1 cellular context compared by ENCODE assay signal in genomic region chr9:130171226-130172148, GRCh38.
TF ChIP-seq lines count a peak whose summit lies in the region.

No MANE protein-coding gene starts in this region.

TF ChIP-seq in K562, 482 proteins besides CTCF, POLR2A, EP300 and RAD21 (continued from another document):
- TF ChIP-seq, protein P1, sequence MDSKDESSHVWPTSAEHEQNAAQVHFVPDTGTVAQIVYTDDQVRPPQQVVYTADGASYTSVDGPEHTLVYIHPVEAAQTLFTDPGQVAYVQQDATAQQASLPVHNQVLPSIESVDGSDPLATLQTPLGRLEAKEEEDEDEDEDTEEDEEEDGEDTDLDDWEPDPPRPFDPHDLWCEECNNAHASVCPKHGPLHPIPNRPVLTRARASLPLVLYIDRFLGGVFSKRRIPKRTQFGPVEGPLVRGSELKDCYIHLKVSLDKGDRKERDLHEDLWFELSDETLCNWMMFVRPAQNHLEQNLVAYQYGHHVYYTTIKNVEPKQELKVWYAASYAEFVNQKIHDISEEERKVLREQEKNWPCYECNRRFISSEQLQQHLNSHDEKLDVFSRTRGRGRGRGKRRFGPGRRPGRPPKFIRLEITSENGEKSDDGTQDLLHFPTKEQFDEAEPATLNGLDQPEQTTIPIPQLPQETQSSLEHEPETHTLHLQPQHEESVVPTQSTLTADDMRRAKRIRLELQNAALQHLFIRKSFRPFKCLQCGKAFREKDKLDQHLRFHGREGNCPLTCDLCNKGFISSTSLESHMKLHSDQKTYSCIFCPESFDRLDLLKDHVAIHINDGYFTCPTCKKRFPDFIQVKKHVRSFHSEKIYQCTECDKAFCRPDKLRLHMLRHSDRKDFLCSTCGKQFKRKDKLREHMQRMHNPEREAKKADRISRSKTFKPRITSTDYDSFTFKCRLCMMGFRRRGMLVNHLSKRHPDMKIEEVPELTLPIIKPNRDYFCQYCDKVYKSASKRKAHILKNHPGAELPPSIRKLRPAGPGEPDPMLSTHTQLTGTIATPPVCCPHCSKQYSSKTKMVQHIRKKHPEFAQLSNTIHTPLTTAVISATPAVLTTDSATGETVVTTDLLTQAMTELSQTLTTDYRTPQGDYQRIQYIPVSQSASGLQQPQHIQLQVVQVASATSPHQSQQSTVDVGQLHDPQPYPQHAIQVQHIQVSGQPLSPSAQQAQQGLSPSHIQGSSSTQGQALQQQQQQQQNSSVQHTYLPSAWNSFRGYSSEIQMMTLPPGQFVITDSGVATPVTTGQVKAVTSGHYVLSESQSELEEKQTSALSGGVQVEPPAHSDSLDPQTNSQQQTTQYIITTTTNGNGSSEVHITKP (IDR thresholded peaks at IDR 0.05; ENCODE audit: partially characterized antibody), result peak; percentile 84
- no peak for TF ChIP-seq PTRF (tag; IDR thresholded peaks at IDR 0.05)
- TF ChIP-seq RBFOX2 (IDR thresholded peaks at IDR 0.05; ENCODE audit: low read depth, low read length), result peak; percentile 41; the same call in 1 of the 2 replicates
- no peak for TF ChIP-seq ZNF143 (CRISPR knock-in tag; IDR thresholded peaks at IDR 0.05)
- TF ChIP-seq TCF7 (IDR thresholded peaks at IDR 0.05; ENCODE audit: borderline replicate concordance), result no peak
